Comparison of ENCODE assay signal across 3 cellular contexts in genomic region chr2:15864176-15864769, GRCh38.
"Had no signal": no experiment of that assay in that cellular context is flagged by ENCODE, and none has a peak within 500 bp of the region (broad histone marks: within the 10 kb centered on the region; RNA-seq: fewer than 3 reads in every experiment).

No MANE protein-coding gene starts in this region.

- DNase-seq: IMR-90, KBM-7, KG1 had no signal
